Comparison of ENCODE assay signal across 28 cellular contexts in the genomic region with DNA sequence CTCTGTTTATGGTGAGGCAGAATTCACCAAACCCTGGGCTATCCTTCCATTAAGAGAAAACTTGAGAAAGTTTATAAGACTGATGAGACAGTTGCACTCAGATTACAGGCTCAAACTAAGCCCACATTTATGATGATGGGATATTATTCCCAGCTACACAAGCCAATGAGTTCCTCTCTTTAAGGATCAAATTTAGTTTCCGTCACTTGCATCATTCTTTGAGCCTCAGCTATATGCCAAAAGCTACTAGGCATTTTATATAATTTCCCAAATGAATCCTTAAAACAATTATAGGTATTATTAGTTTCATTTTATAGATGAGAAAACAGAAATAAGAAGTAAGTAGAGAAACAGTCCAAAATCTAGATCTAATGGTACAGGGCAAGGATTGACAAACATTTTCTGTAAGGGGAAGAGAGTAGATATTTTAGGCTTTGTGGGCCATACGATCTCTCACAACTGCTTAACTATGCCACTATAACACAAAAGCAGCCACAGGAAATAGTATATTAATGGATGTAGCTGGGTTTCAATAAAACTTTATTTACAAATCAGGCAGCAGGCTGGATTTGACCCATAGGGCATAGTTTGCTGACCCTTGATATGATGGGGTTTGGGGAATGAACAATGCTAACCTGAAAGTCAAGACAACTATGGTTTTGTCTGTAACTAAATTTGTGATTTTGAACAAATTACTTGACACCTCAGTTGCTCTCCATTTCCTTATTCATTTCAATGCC.
"Had no signal": no experiment of that assay in that cellular context is flagged by ENCODE, and none has a peak within 500 bp of the region (broad histone marks: within the 10 kb centered on the region; RNA-seq: fewer than 3 reads in every experiment).

No MANE protein-coding gene starts in this region.

- DNase-seq: natural killer cell; occipital lobe; ovary; posterior cingulate gyrus; psoas muscle; spleen; stimulated activated CD4-positive, alpha-beta T cell treated with anti-CD3 and anti-CD28 coated beads, Interleukin-12 subunit alpha, Interleukin-12 subunit beta, amount 100 ng/mL, for 4 hours; stimulated activated CD4-positive, alpha-beta T cell treated with anti-CD3 and anti-CD28 coated beads, Interleukin-1b, Interleukin-23, amount 100 ng/mL, for 48 hours; stimulated activated CD4-positive, alpha-beta T cell treated with anti-CD3 and anti-CD28 coated beads, Interleukin-4, amount 100 ng/mL, for 1 hour; stimulated activated CD4-positive, alpha-beta T cell treated with anti-CD3 and anti-CD28 coated beads, Interleukin-4, amount 100 ng/mL, for 4 hours; stimulated activated CD8-positive, alpha-beta memory T cell treated with anti-CD3 and anti-CD28 coated beads, Interleukin-4, amount 100 ng/mL, for 48 hours; stimulated activated naive CD4-positive, alpha-beta T cell; stimulated activated naive CD8-positive, alpha-beta T cell treated with anti-CD3 and anti-CD28 coated beads, Interleukin-15, amount 100 ng/mL, for 72 hours; stimulated activated naive CD8-positive, alpha-beta T cell treated with anti-CD3 and anti-CD28 coated beads, Interleukin-15, Interleukin-2, amounts not matched to agents 100 U/mL and 50 U/mL, for 24 hours; substantia nigra; testis; tibial artery; trophoblast cell; upper lobe of left lung had no signal

- H3K4me1 Mint-ChIP-seq: natural killer cell; stimulated activated memory B cell treated with anti-CD40 and anti-IgM and Interleukin-4, amounts not matched to agents 10 μg/mL and 1 μg/mL and 100 μg/mL, for 72 hours; stimulated activated naive CD8-positive, alpha-beta T cell treated with anti-CD3 and anti-CD28 coated beads, Interleukin-15, amount 100 ng/mL, for 72 hours had no signal

- H3K4me3 Mint-ChIP-seq: natural killer cell; nephron; neural progenitor cell; stimulated activated memory B cell treated with anti-CD40 and anti-IgM and Interleukin-4, amounts not matched to agents 10 μg/mL and 1 μg/mL and 100 μg/mL, for 72 hours; stimulated activated naive CD8-positive, alpha-beta T cell treated with anti-CD3 and anti-CD28 coated beads, Interleukin-15, amount 100 ng/mL, for 72 hours had no signal

- H3K4me1 ChIP-seq: parathyroid adenoma, spleen, suprapubic skin, testis, upper lobe of left lung, vagina had no signal

- H3K9me3 Mint-ChIP-seq: natural killer cell; stimulated activated memory B cell treated with anti-CD40 and anti-IgM and Interleukin-4, amounts not matched to agents 10 μg/mL and 1 μg/mL and 100 μg/mL, for 72 hours; stimulated activated naive CD8-positive, alpha-beta T cell treated with anti-CD3 and anti-CD28 coated beads, Interleukin-15, amount 100 ng/mL, for 72 hours had no signal

- H3K36me3 Mint-ChIP-seq: neural progenitor cell; stimulated activated memory B cell treated with anti-CD40 and anti-IgM and Interleukin-4, amounts not matched to agents 10 μg/mL and 1 μg/mL and 100 μg/mL, for 72 hours had no signal

- H3K9ac ChIP-seq: neural progenitor cell, parathyroid adenoma had no signal

- H3K27ac Mint-ChIP-seq: natural killer cell; nephron; neural progenitor cell; progenitor cell of endocrine pancreas; stimulated activated memory B cell treated with anti-CD40 and anti-IgM and Interleukin-4, amounts not matched to agents 10 μg/mL and 1 μg/mL and 100 μg/mL, for 72 hours; stimulated activated naive CD8-positive, alpha-beta T cell treated with anti-CD3 and anti-CD28 coated beads, Interleukin-15, amount 100 ng/mL, for 72 hours had no signal

- H3K27me3 ChIP-seq: neural progenitor cell, ovary, spleen, suprapubic skin, testis, tibial artery, upper lobe of left lung, vagina had no signal

- H3K4me3 ChIP-seq: neural progenitor cell, ovary, psoas muscle, skin epidermis, smooth muscle cell, spleen, suprapubic skin, testis, tibial artery, upper lobe of left lung, vagina had no signal

- H3K9me3 ChIP-seq: ovary, psoas muscle, suprapubic skin, testis, tibial artery, upper lobe of left lung, vagina had no signal

- H3K27ac ChIP-seq: neural progenitor cell, ovary, parathyroid adenoma, psoas muscle, skin epidermis, spleen, suprapubic skin, tibial artery, upper lobe of left lung, vagina had no signal

- H3K27me3 Mint-ChIP-seq: progenitor cell of endocrine pancreas; stimulated activated naive CD8-positive, alpha-beta T cell treated with anti-CD3 and anti-CD28 coated beads, Interleukin-15, amount 100 ng/mL, for 72 hours had no signal

- H3K36me3 ChIP-seq: neural progenitor cell, ovary, spleen, suprapubic skin, tibial artery, upper lobe of left lung, vagina had no signal
